ENCODE assay signal across 8 cellular contexts in genomic region chr3:36540898-36541518, GRCh38.
DNase-seq lines count a peak whose midpoint lies in the region; ATAC-seq and TF ChIP-seq lines count a peak whose summit lies in the region.

No MANE protein-coding gene starts in this region.

- H3K36me3 ChIP-seq in heart left ventricle (no peaks in the 10 kb centered on the region), Panc1 (ENCODE audit: control insufficient read depth, insufficient read depth, low read length) (no peaks in the 10 kb centered on the region), upper lobe of right lung (no peaks in the 10 kb centered on the region)

- CTCF ChIA-PET in Panc1 (lab: Charles Lee) = interaction anchor here (0.6 to 0.8 kb wide), 7 partner anchors 20 to 809 kb away, joined by 3 to 6 read pairs (median 3); no protein-coding TSS in a partner anchor

- H3K4me3 ChIP-seq in heart left ventricle (no peak overlapping the region), Panc1 (ENCODE audit: low read depth in 2 of 2, low read length in 2 of 2) (no peak overlapping the region), fibroblast of the aortic adventitia (ENCODE audit: low read depth, low read length) (no peak overlapping the region), upper lobe of right lung (no peak overlapping the region)

- H3K27me3 ChIP-seq in heart left ventricle (no peaks in the 10 kb centered on the region), Panc1 (ENCODE audit: control insufficient read depth, insufficient read depth, low read length) (no peaks in the 10 kb centered on the region), upper lobe of right lung (no peaks in the 10 kb centered on the region)

- no peaks in the 10 kb centered on the region for H3K4me1 Mint-ChIP-seq in stimulated activated effector memory CD8-positive, alpha-beta T cell treated with anti-CD3 and anti-CD28 coated beads, Interleukin-12 subunit alpha, Interleukin-12 subunit beta, amount 100 ng/mL, for 72 hours

- no peaks in the 10 kb centered on the region for H3K9me3 Mint-ChIP-seq in stimulated activated effector memory CD8-positive, alpha-beta T cell treated with anti-CD3 and anti-CD28 coated beads, Interleukin-12 subunit alpha, Interleukin-12 subunit beta, amount 100 ng/mL, for 72 hours

- POLR2A ChIA-PET in Panc1 (lab: Charles Lee) = no interaction called here

- no peak for DNase-seq in heart left ventricle
- no peak for DNase-seq in cardiac septum (ENCODE audit: low spot score)
- peak; percentile 15 for DNase-seq in Panc1 (ENCODE audit: low read depth, low spot score)
- peak; percentile 68 for DNase-seq in fibroblast of the aortic adventitia (ENCODE audit: low read depth)
- DNase-seq in upper lobe of right lung = no peak
- no peak for DNase-seq in NCI-H187 treated with DMSO at 0.1 percent for 48 hours (lab: John Stamatoyannopoulos, UW)
- DNase-seq in stimulated activated effector memory CD8-positive, alpha-beta T cell treated with anti-CD3 and anti-CD28 coated beads, Interleukin-12 subunit alpha, Interleukin-12 subunit beta, amount 100 ng/mL, for 72 hours (ENCODE audit: low spot score in 2 of 2) = no peak

- 56 to 64% (median 61%) methylated on average over 3 of the region's 3 CpGs for WGBS in heart left ventricle, 4 donors

- H3K27ac ChIP-seq in heart left ventricle (no peak overlapping the region), Panc1 (ENCODE audit: low read length) (no peak overlapping the region), upper lobe of right lung (no peak overlapping the region)

- H3K4me1 ChIP-seq in heart left ventricle = peaks cover 0 to 6% (median 0%) of the 10 kb centered on the region in 12 donors
- no peaks in the 10 kb centered on the region for H3K4me1 ChIP-seq in Panc1 (ENCODE audit: control insufficient read depth, insufficient read depth, low read length)
- peaks cover 5% of the 10 kb centered on the region for H3K4me1 ChIP-seq in upper lobe of right lung

- ATAC-seq in heart left ventricle (no peak), Panc1 (no peak), upper lobe of right lung (peak; percentile 59), HG03108 (IDR thresholded peaks at IDR 0.05; ENCODE audit: unreplicated experiment) (no peak)
- no peak for ATAC-seq in stimulated activated effector memory CD8-positive, alpha-beta T cell treated with anti-CD3 and anti-CD28 coated beads, Interleukin-12 subunit alpha, Interleukin-12 subunit beta, amount 100 ng/mL, for 72 hours

- no peak for TF ChIP-seq POLR2A in heart left ventricle (IDR thresholded peaks at IDR 0.05)

- no peak overlapping the region for H3K4me3 Mint-ChIP-seq in stimulated activated effector memory CD8-positive, alpha-beta T cell treated with anti-CD3 and anti-CD28 coated beads, Interleukin-12 subunit alpha, Interleukin-12 subunit beta, amount 100 ng/mL, for 72 hours

- in situ Hi-C loops in Panc1 (cut with HindIII; ENCODE audit: low pct_unique_long_range_greater_than_20kb, low sequenced_read_pairs) = no loop called here

- BruUV-seq in Panc1 (replicated peaks; lab: Mats Ljungman, UMichigan) = no TSS peak

- intact Hi-C loops in heart left ventricle (cut with DNase I) = no loop called here
- intact Hi-C loops in cardiac septum (cut with DNase I) = no loop called here
- intact Hi-C loops in Panc1 (cut with micrococcal nuclease; ENCODE audit: unreplicated experiment) = loop anchor here (10.0 kb wide), 1 partner anchor 416 kb away; no protein-coding TSS in a partner anchor
- intact Hi-C loops in upper lobe of right lung (cut with DNase I) = no loop called here

- no peaks in the 10 kb centered on the region for H3K36me3 Mint-ChIP-seq in stimulated activated effector memory CD8-positive, alpha-beta T cell treated with anti-CD3 and anti-CD28 coated beads, Interleukin-12 subunit alpha, Interleukin-12 subunit beta, amount 100 ng/mL, for 72 hours

- TF ChIP-seq CTCF in heart left ventricle (IDR thresholded peaks at IDR 0.05) (peak; percentile 13 to 67 (median 37)), Panc1 (IDR thresholded peaks at IDR 0.05) (peak; percentile 71), fibroblast of the aortic adventitia (IDR thresholded peaks at IDR 0.05; ENCODE audit: insufficient read depth, low read length) (peak; percentile 95), upper lobe of right lung (IDR thresholded peaks at IDR 0.05) (peak; percentile 78)

- H3K9me3 ChIP-seq in heart left ventricle (peaks cover 0 to 10% (median 0%) of the 10 kb centered on the region in 12 donors), Panc1 (ENCODE audit: control insufficient read depth, insufficient read depth, low read depth, low read length) (no peaks in the 10 kb centered on the region), upper lobe of right lung (no peaks in the 10 kb centered on the region)

- no peak overlapping the region for H3K27ac Mint-ChIP-seq in stimulated activated effector memory CD8-positive, alpha-beta T cell treated with anti-CD3 and anti-CD28 coated beads, Interleukin-12 subunit alpha, Interleukin-12 subunit beta, amount 100 ng/mL, for 72 hours

Comparison
In these comparisons a context has a peak if more than half of its experiments do, and no peak if none do; other contexts are left out.
1. DNase-seq: peak in Panc1 (single experiment) and fibroblast of the aortic adventitia (single experiment); none in heart left ventricle (0 of 5), cardiac septum (single experiment), upper lobe of right lung (single experiment), NCI-H187 treated with DMSO at 0.1 percent for 48 hours (single experiment) and stimulated activated effector memory CD8-positive, alpha-beta T cell treated with anti-CD3 and anti-CD28 coated beads, Interleukin-12 subunit alpha, Interleukin-12 subunit beta, amount 100 ng/mL, for 72 hours (0 of 2).
2. CTCF ChIP-seq: peak in every context shown above with its lines; median percentile 95 in fibroblast of the aortic adventitia; 78 in upper lobe of right lung; 71 in Panc1; 37 in heart left ventricle.